In genomic region chr9:124632077-124632621, GRCh38 we compare ENCODE assay signal across 1 cellular context.
TF ChIP-seq lines count a peak whose summit lies in the region.

No MANE protein-coding gene starts in this region.

TF ChIP-seq in GM23338, 12 proteins besides CTCF, POLR2A, EP300 and RAD21 (continued from another document):
- no peak for TF ChIP-seq POLR2AphosphoS5 (IDR thresholded peaks at IDR 0.05; ENCODE audit: low read depth)
- TF ChIP-seq CREB1 (CRISPR knock-in tag; IDR thresholded peaks at IDR 0.05; ENCODE audit: low read depth) = no peak
- no peak for TF ChIP-seq ETS1 (IDR thresholded peaks at IDR 0.05)
